Comparison of ENCODE assay signal across 8 cellular contexts in the genomic region with DNA sequence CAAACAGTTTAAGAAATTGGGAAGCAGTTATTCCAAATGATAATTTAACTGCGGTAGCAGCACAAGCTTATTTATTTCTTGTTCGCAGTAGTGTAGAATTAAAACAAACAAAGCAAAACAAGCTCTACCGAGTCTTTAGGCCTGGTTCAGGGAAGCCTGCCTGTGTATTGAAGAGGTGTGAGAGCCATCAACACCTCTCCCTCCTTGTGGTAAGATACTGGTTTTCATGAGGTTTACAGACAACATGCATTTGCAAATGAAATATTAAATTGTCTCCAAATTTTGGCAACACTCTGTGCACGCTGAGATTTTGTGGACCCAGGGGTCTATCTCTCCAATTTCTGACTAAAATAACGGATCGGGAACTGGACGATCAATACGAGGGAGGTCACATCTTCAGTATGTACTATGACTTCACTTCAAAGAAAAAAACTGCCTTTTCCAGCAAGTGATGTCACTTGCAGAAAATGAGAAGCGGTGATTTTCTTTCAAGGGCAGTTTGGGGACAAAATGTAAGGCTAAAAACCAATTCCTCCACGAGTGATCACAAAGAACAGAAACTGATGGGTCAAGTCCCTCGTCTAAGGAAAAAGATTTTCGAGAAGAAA. TPM values are rescaled to one million over a fixed set of nuclear protein-coding genes. Genes with fewer than 3 reads are reported as not detected.
DNase-seq lines count a peak whose midpoint lies in the region; ATAC-seq, FAIRE-seq and TF ChIP-seq lines count a peak whose summit lies in the region.

No MANE protein-coding gene starts in this region.

- H3K14ac ChIP-seq in trophoblast cell (ENCODE audit: low read length) = no peak overlapping the region

- H4K12ac ChIP-seq in trophoblast cell (ENCODE audit: low read depth, low read length) = no peak overlapping the region

- H2AK5ac ChIP-seq in trophoblast cell (ENCODE audit: low read length) = no peak overlapping the region

- CTCF ChIA-PET in Panc1 (lab: Charles Lee) = no interaction called here

- H3K18ac ChIP-seq in trophoblast cell (ENCODE audit: low read length) = no peak overlapping the region

- 4 to 8% methylated on average over 12 of the region's 12 CpGs for WGBS in esophagus, 2 donors
- no CpG with 5 or more reads among the region's 12 CpGs for WGBS in trophoblast cell (ENCODE audit: extremely low coverage, insufficient coverage, insufficient read length)

- H3K4me2 ChIP-seq in trophoblast cell (ENCODE audit: low read length) = peak overlapping the region; percentile 76

- H3K79me1 ChIP-seq in trophoblast cell (ENCODE audit: low read length) = peaks cover 9% of the 10 kb centered on the region

- no peak overlapping the region for H3K4ac ChIP-seq in trophoblast cell (ENCODE audit: low read depth, low read length)

- H3K4me3 ChIP-seq in Panc1 (ENCODE audit: low read depth in 2 of 2, low read length in 2 of 2) (peak overlapping the region; percentile 88 to 97), esophagus (ENCODE audit: low read depth in 1 of 2, low read length in 2 of 2) (peak overlapping the region; percentile 77 to 85), trophoblast cell (ENCODE audit: low read depth, low read length) (peak overlapping the region; percentile 99)

- H3K9me3 ChIP-seq in Panc1 (ENCODE audit: control insufficient read depth, insufficient read depth, low read depth, low read length) (no peaks in the 10 kb centered on the region), esophagus (ENCODE audit: control insufficient read depth in 2 of 2, insufficient read depth in 1 of 2, low read depth in 1 of 2, low read length in 1 of 2) (no peaks in the 10 kb centered on the region), trophoblast cell (ENCODE audit: insufficient read depth, low read depth, low read length) (no peaks in the 10 kb centered on the region)

- peak overlapping the region; percentile 87 for H3K9ac ChIP-seq in trophoblast cell (ENCODE audit: low read length)

- intact Hi-C loops in Panc1 (cut with micrococcal nuclease; ENCODE audit: unreplicated experiment) = no loop called here

- BruUV-seq in Panc1 (replicated peaks; lab: Mats Ljungman, UMichigan) = TSS peak; percentile 65

- H3K4me1 ChIP-seq in Panc1 (ENCODE audit: control insufficient read depth, insufficient read depth, low read length) = peaks cover 24% of the 10 kb centered on the region
- peaks cover 0 to 3% of the 10 kb centered on the region in 2 donors for H3K4me1 ChIP-seq in esophagus (ENCODE audit: control insufficient read depth in 2 of 2, insufficient read depth in 2 of 2, low read length in 1 of 2)
- peaks cover 0 to 3% of the 10 kb centered on the region in 2 experiments for H3K4me1 ChIP-seq in trophoblast cell (ENCODE audit: control insufficient read depth in 1 of 2, insufficient read depth in 2 of 2, low read length in 2 of 2)

- H2BK12ac ChIP-seq in trophoblast cell (ENCODE audit: low read length) = no peak overlapping the region

- ATAC-seq in Panc1 (no peak), GM18520 (IDR thresholded peaks at IDR 0.05; ENCODE audit: unreplicated experiment) (no peak), GM19324 (IDR thresholded peaks at IDR 0.05; ENCODE audit: low FRiP score, unreplicated experiment) (no peak)

- H2AFZ ChIP-seq in trophoblast cell (ENCODE audit: insufficient read depth, low read length, poor library complexity) = peak overlapping the region; percentile 85

- no peaks in the 10 kb centered on the region for H3K27me3 ChIP-seq in Panc1 (ENCODE audit: control insufficient read depth, insufficient read depth, low read length)
- no peaks in the 10 kb centered on the region for H3K27me3 ChIP-seq in esophagus (ENCODE audit: control insufficient read depth in 1 of 2, insufficient read depth in 2 of 2, low read length in 2 of 2)
- H3K27me3 ChIP-seq in trophoblast cell (ENCODE audit: insufficient read depth, low read length) = no peaks in the 10 kb centered on the region

- H2BK120ac ChIP-seq in trophoblast cell (ENCODE audit: insufficient read depth, low read length, poor library complexity) = peak overlapping the region; percentile 21

- no peak overlapping the region for H4K91ac ChIP-seq in trophoblast cell (ENCODE audit: low read depth, low read length)

- in situ Hi-C loops in Panc1 (cut with HindIII; ENCODE audit: low pct_unique_long_range_greater_than_20kb, low sequenced_read_pairs) = no loop called here

- no peak overlapping the region for H4K8ac ChIP-seq in trophoblast cell (ENCODE audit: low read depth, low read length)

- TF ChIP-seq POLR2A in GM12892 (IDR thresholded peaks at IDR 0.05; ENCODE audit: low read depth, low read length) (no peak), GM12891 (IDR thresholded peaks at IDR 0.05; ENCODE audit: low read depth, low read length) (no peak)

- H3K23ac ChIP-seq in trophoblast cell (ENCODE audit: low read length) = no peak overlapping the region

- no peaks in the 10 kb centered on the region; the same call in 1 of the 2 replicates for H3K36me3 ChIP-seq in Panc1 (ENCODE audit: control insufficient read depth, insufficient read depth, low read length)
- no peaks in the 10 kb centered on the region for H3K36me3 ChIP-seq in esophagus (ENCODE audit: control insufficient read depth in 2 of 2, insufficient read depth in 2 of 2, low read length in 1 of 2)
- H3K36me3 ChIP-seq in trophoblast cell (ENCODE audit: control insufficient read depth in 1 of 2, insufficient read depth in 2 of 2, low read length in 2 of 2) = no peaks in the 10 kb centered on the region

- TF ChIP-seq CTCF in Panc1 (IDR thresholded peaks at IDR 0.05) = no peak

- H2BK5ac ChIP-seq in trophoblast cell (ENCODE audit: low read depth, low read length, poor library complexity) = no peak overlapping the region

- peak; percentile 27 for FAIRE-seq in GM12892 (lab: Jason Lieb, UNC)
- FAIRE-seq in GM12891 (lab: Jason Lieb, UNC) = no peak

- peaks cover 7% of the 10 kb centered on the region for H3K79me2 ChIP-seq in trophoblast cell (ENCODE audit: control insufficient read depth, insufficient read depth, low read length, poor library complexity)

- DNase-seq in GM12892 (ENCODE audit: insufficient read length) (no peak), Panc1 (ENCODE audit: low read depth, low spot score) (no peak), trophoblast cell (peak in 1 of 2 donors; percentile 41), GOT3 (lab: John Stamatoyannopoulos, UW) (no peak), GM12891 (ENCODE audit: insufficient read length, low spot score) (no peak)

- POLR2A ChIA-PET in Panc1 (lab: Charles Lee) = interaction anchor here (0.5 to 1.5 kb wide), 3 partner anchors 8 to 14 kb away, joined by 3 to 4 read pairs (median 4); no protein-coding TSS in a partner anchor

- H3K27ac ChIP-seq in Panc1 (ENCODE audit: low read length) = peak overlapping the region; percentile 95
- H3K27ac ChIP-seq in esophagus (ENCODE audit: low read depth in 2 of 2, low read length in 1 of 2) = peak overlapping the region; percentile 90 to 93
- no peak overlapping the region for H3K27ac ChIP-seq in trophoblast cell (ENCODE audit: low read depth, low read length)

TF ChIP-seq in GM12891, 5 proteins besides CTCF, POLR2A, EP300 and RAD21:
- TF ChIP-seq POU2F2 (IDR thresholded peaks at IDR 0.05; ENCODE audit: low read depth, low read length) (no peak), POLR2AphosphoS5 (IDR thresholded peaks at IDR 0.05; ENCODE audit: low read depth, low read length) (no peak), SPI1 (IDR thresholded peaks at IDR 0.05; ENCODE audit: low read depth, low read length) (no peak), PAX5 (IDR thresholded peaks at IDR 0.05; ENCODE audit: insufficient read depth, low read length, severe bottlenecking) (no peak), TAF1 (IDR thresholded peaks at IDR 0.05; ENCODE audit: low read depth, low read length) (no peak)

RNA-seq across cellular contexts. Expression of a gene that starts 0.7 kb away (rescaled TPM):
- 14.3 TPM for polyA plus RNA-seq in GM12892 (2012; ENCODE audit: missing spikeins)
- total RNA-seq in Panc1 (2021; ENCODE audit: unreplicated experiment) = 38.6 TPM
- polyA plus RNA-seq in Panc1 (2012; ENCODE audit: insufficient read length) = 13.4 TPM
- polyA plus RNA-seq in esophagus = 10 to 100 TPM in 1 of 2 donors, 1 to 10 TPM in 1; 6.3 to 14.5 TPM
- polyA plus RNA-seq in trophoblast cell (2013) = 7.4 and 7.8 TPM in 2 replicates
- polyA plus RNA-seq in GM12891 (2012; ENCODE audit: low read depth, missing spikeins) = 11.8 TPM

RNA-seq across cellular contexts. Expression of a gene that starts 18.4 kb away (rescaled TPM):
- polyA plus RNA-seq in GM12892 (2012; ENCODE audit: missing spikeins) = 2.2 TPM
- 36.1 TPM for total RNA-seq in Panc1 (2021; ENCODE audit: unreplicated experiment)
- 23.3 TPM for polyA plus RNA-seq in Panc1 (2012; ENCODE audit: insufficient read length)
- polyA plus RNA-seq in esophagus = 1 to 10 TPM; 5.9 to 8.0 TPM
- 6.3 and 6.7 TPM in 2 replicates for polyA plus RNA-seq in trophoblast cell (2013)
- polyA plus RNA-seq in GM12891 (2012; ENCODE audit: low read depth, missing spikeins) = 0.54 TPM
